In genomic region chr7:138259675-138260074, GRCh38 we compare ENCODE assay signal across 28 cellular contexts.
"Had no signal": no experiment of that assay in that cellular context is flagged by ENCODE, and none has a peak within 500 bp of the region (broad histone marks: within the 10 kb centered on the region; RNA-seq: fewer than 3 reads in every experiment).

No MANE protein-coding gene starts in this region.

- H3K36me3 Mint-ChIP-seq: activated naive CD4-positive, alpha-beta T cell treated with anti-CD3 and anti-CD28 coated beads, Interleukin-2, amount 50 U/mL, for 24 hours had no signal

- ATAC-seq: activated CD8-positive, alpha-beta T cell treated with anti-CD3 and anti-CD28 coated beads, Interleukin-2, amount 10 ng/mL, durations not matched to agents 7 days and 5 days; Panc1; Right ventricle myocardium inferior; WTC11 had no signal

- H3K9me3 Mint-ChIP-seq: activated naive CD4-positive, alpha-beta T cell treated with anti-CD3 and anti-CD28 coated beads, Interleukin-2, amount 50 U/mL, for 24 hours; activated T-helper 1 cell treated with anti-CD3 and anti-CD28 coated beads, Interleukin-12 subunit alpha, Interleukin-12 subunit beta, Interleukin-2, Interleukin-4 antibody, amounts not matched to agents 30 ng/mL and 10 ng/mL and 1 ng/mL, durations not matched to agents 14 hours and 24 hours and 36 hours; T-helper 1 cell treated with Interleukin-12 subunit alpha and Interleukin-12 subunit beta and Interleukin-4 antibody, amounts not matched to agents 30 μg/mL and 1 μg/mL, for 36 hours had no signal

- H3K27ac ChIP-seq: breast epithelium, SK-N-MC had no signal

- DNase-seq: activated CD4-positive, alpha-beta T cell treated with anti-CD3 and anti-CD28 coated beads for 48 hours; activated CD4-positive, alpha-beta T cell treated with anti-CD3 and anti-CD28 coated beads, Interleukin-2, amount 50 U/mL, for 4 hours; activated CD4-positive, CD25-positive, alpha-beta regulatory T cell treated with anti-CD3 and anti-CD28 coated beads, Interleukin-2, amount 50 U/mL, for 72 hours; activated CD8-positive, alpha-beta memory T cell treated with anti-CD3 and anti-CD28 coated beads, Interleukin-2, amount 50 U/mL, for 48 hours; activated CD8-positive, alpha-beta T cell treated with anti-CD3 and anti-CD28 coated beads, Interleukin-2, amount 10 ng/mL, durations not matched to agents 7 days and 5 days; activated effector memory CD4-positive, alpha-beta T cell treated with Interleukin-2 at 50 U/mL for 16 hours; activated naive CD4-positive, alpha-beta T cell; activated T-cell treated with anti-CD3 and anti-CD28 coated beads, Interleukin-2, amount 50 U/mL, for 1 hour; aorta; central memory CD4-positive, alpha-beta T cell; Karpas-422; NCI-H1048; NCI-H146; NCI-H187 treated with DMSO at 0.1 percent for 48 hours; NCI-H2171 treated with DMSO at 0.1 percent for 48 hours; NCI-H226; NCI-H774; NK-92 treated with Interleukin-12 subunit alpha and Interleukin-12 subunit beta, amount 100 ng/mL, for 24 hours; RPMI8226; SW 1271 had no signal

- H3K4me1 ChIP-seq: breast epithelium had no signal

- H3K27ac Mint-ChIP-seq: activated CD8-positive, alpha-beta T cell treated with anti-CD3 and anti-CD28 coated beads, Interleukin-2, amount 10 ng/mL, durations not matched to agents 7 days and 5 days; activated naive CD4-positive, alpha-beta T cell treated with anti-CD3 and anti-CD28 coated beads, Interleukin-2, amount 50 U/mL, for 24 hours; activated T-helper 1 cell treated with anti-CD3 and anti-CD28 coated beads, Interleukin-12 subunit alpha, Interleukin-12 subunit beta, Interleukin-2, Interleukin-4 antibody, amounts not matched to agents 30 ng/mL and 10 ng/mL and 1 ng/mL, durations not matched to agents 14 hours and 24 hours and 36 hours; T-helper 1 cell treated with Interleukin-12 subunit alpha and Interleukin-12 subunit beta and Interleukin-4 antibody, amounts not matched to agents 30 μg/mL and 1 μg/mL, for 36 hours; WTC11 had no signal

- H3K36me3 ChIP-seq: breast epithelium had no signal

- H3K27me3 ChIP-seq: breast epithelium had no signal

- H3K4me3 ChIP-seq: breast epithelium, SK-N-MC had no signal

- H3K4me3 Mint-ChIP-seq: activated CD8-positive, alpha-beta T cell treated with anti-CD3 and anti-CD28 coated beads, Interleukin-2, amount 10 ng/mL, durations not matched to agents 7 days and 5 days; activated naive CD4-positive, alpha-beta T cell treated with anti-CD3 and anti-CD28 coated beads, Interleukin-2, amount 50 U/mL, for 24 hours; activated T-helper 1 cell treated with anti-CD3 and anti-CD28 coated beads, Interleukin-12 subunit alpha, Interleukin-12 subunit beta, Interleukin-2, Interleukin-4 antibody, amounts not matched to agents 30 ng/mL and 10 ng/mL and 1 ng/mL, durations not matched to agents 14 hours and 24 hours and 36 hours; T-helper 1 cell treated with Interleukin-12 subunit alpha and Interleukin-12 subunit beta and Interleukin-4 antibody, amounts not matched to agents 30 μg/mL and 1 μg/mL, for 36 hours; WTC11 had no signal
